8 cellular contexts compared by ENCODE assay signal in genomic region chr7:42831051-42831952, GRCh38.
DNase-seq lines count a peak whose midpoint lies in the region; ATAC-seq and TF ChIP-seq lines count a peak whose summit lies in the region.

No MANE protein-coding gene starts in this region.

- H3K4me3 Mint-ChIP-seq in T-cell: no peak overlapping the region

- BruUV-seq in PC-9 (replicated peaks; lab: Mats Ljungman, UMichigan): no TSS peak

- no peak overlapping the region for H3K9ac ChIP-seq in fibroblast of lung (ENCODE audit: insufficient read depth, low read length)
- H3K9ac ChIP-seq in neuronal stem cell (ENCODE audit: low read depth, low read length, poor library complexity): no peak overlapping the region

- no peaks in the 10 kb centered on the region for H4K20me1 ChIP-seq in PC-9 (ENCODE audit: insufficient read depth)
- no peaks in the 10 kb centered on the region for H4K20me1 ChIP-seq in fibroblast of lung (ENCODE audit: control insufficient read depth, extremely low read depth, insufficient read depth, low read length)

- H3K27me3 Mint-ChIP-seq in T-cell: peaks cover 19 to 42% of the 10 kb centered on the region in 2 donors

- H3K9me3 ChIP-seq in PC-9 (ENCODE audit: insufficient read depth, low read depth) (no peaks in the 10 kb centered on the region), fibroblast of lung (ENCODE audit: control insufficient read depth, insufficient read depth, low read depth, low read length) (no peaks in the 10 kb centered on the region), neuronal stem cell (replicated peaks in 1 of 2; ENCODE audit: control insufficient read depth in 2 of 2, insufficient read depth in 1 of 2, low read depth in 1 of 2, low read length in 2 of 2) (peaks cover 0 to 2% of the 10 kb centered on the region in 2 donors)

- H4K8ac ChIP-seq in neuronal stem cell (ENCODE audit: low read depth, low read length): no peak overlapping the region

- no peaks in the 10 kb centered on the region for H3K79me1 ChIP-seq in neuronal stem cell (ENCODE audit: low read depth, low read length)

- TF ChIP-seq CTCF in GM10248 (IDR thresholded peaks at IDR 0.05; ENCODE audit: control extremely low read depth, extremely low read depth, low read depth, missing control alignments) (peak; percentile 24), PC-9 (conservative IDR thresholded peaks at IDR 0.05) (peak; percentile 63), fibroblast of lung (conservative IDR thresholded peaks at IDR 0.05 in 1 of 2, IDR thresholded peaks at IDR 0.05 in 1 of 2; ENCODE audit: low read depth in 1 of 2, low read length in 2 of 2) (peak; percentile 79 to 92)

- no peaks in the 10 kb centered on the region for H3F3A ChIP-seq in PC-9 (ENCODE audit: insufficient read depth, low read depth)

- H2AFZ ChIP-seq in PC-9 (no peak overlapping the region), fibroblast of lung (ENCODE audit: low read length) (no peak overlapping the region), neuronal stem cell (ENCODE audit: low read length) (no peak overlapping the region)

- no peak overlapping the region for H2AK5ac ChIP-seq in neuronal stem cell (ENCODE audit: low read depth, low read length)

- no peak overlapping the region for H2BK12ac ChIP-seq in neuronal stem cell (ENCODE audit: low read length)

- H3K9me3 Mint-ChIP-seq in T-cell: no peaks in the 10 kb centered on the region

- H3K4me2 ChIP-seq in PC-9 (peak overlapping the region; percentile 17; the same call in 1 of the 2 replicates), fibroblast of lung (ENCODE audit: extremely low read depth, insufficient read depth, low read length) (peak overlapping the region; percentile 11), neuronal stem cell (ENCODE audit: insufficient read depth, low read length, poor library complexity, severe bottlenecking) (no peak overlapping the region)

- DNase-seq in GM10248 (ENCODE audit: extremely low spot score) (no peak), PC-9 (peak in 1 of 2 experiments; percentile 18), fibroblast of lung (ENCODE audit: low read depth in 2 of 2) (peak; percentile 66 to 85), neuronal stem cell (ENCODE audit: low spot score) (peak; percentile 21), T-cell (no peak)
- DNase-seq in activated CD4-positive, CD25-positive, alpha-beta regulatory T cell treated with anti-CD3 and anti-CD28 coated beads, Interleukin-2, amount 50 U/mL, for 72 hours: no peak
- DNase-seq in activated T-cell treated with anti-CD3 and anti-CD28 coated beads, Interleukin-2, amount 50 U/mL, for 48 hours: no peak

- no peak overlapping the region for H3K18ac ChIP-seq in neuronal stem cell (ENCODE audit: low read length)

- H3K9me2 ChIP-seq in PC-9 (ENCODE audit: insufficient read depth): no peaks in the 10 kb centered on the region

- H2BK15ac ChIP-seq in neuronal stem cell (ENCODE audit: low read length): no peak overlapping the region

- H3K4me3 ChIP-seq in PC-9: no peak overlapping the region
- peak overlapping the region in 1 of 4 experiments; percentile 38 for H3K4me3 ChIP-seq in fibroblast of lung (replicated peaks in 1 of 4; ENCODE audit: control extremely low read depth in 1 of 4, insufficient read depth in 1 of 4, low read depth in 3 of 4, low read length in 4 of 4)
- H3K4me3 ChIP-seq in neuronal stem cell (ENCODE audit: low read length in 2 of 2): no peak overlapping the region

- H3K36me3 ChIP-seq in PC-9 (ENCODE audit: low read depth): no peaks in the 10 kb centered on the region
- no peaks in the 10 kb centered on the region for H3K36me3 ChIP-seq in fibroblast of lung (ENCODE audit: control insufficient read depth, insufficient read depth, low read length)
- H3K36me3 ChIP-seq in neuronal stem cell (replicated peaks in 1 of 2; ENCODE audit: control insufficient read depth in 2 of 2, insufficient read depth in 2 of 2, low read length in 2 of 2): no peaks in the 10 kb centered on the region

- intact Hi-C loops in PC-9 (cut with micrococcal nuclease; ENCODE audit: unreplicated experiment): loop anchor here (5.0 kb wide), 1 partner anchor 854 kb away; no protein-coding TSS in a partner anchor

- peaks cover 54% of the 10 kb centered on the region for H3K27me3 ChIP-seq in PC-9 (ENCODE audit: insufficient read depth, low read depth)
- no peaks in the 10 kb centered on the region for H3K27me3 ChIP-seq in fibroblast of lung (ENCODE audit: control insufficient read depth, insufficient read depth, low read length)
- no peaks in the 10 kb centered on the region for H3K27me3 ChIP-seq in neuronal stem cell (ENCODE audit: control insufficient read depth in 3 of 3, insufficient read depth in 3 of 3, low read depth in 1 of 3, low read length in 3 of 3)

- CTCF ChIA-PET in GM10248 (lab: Yijun Ruan, JAX) (interaction anchor here (0.9 to 3.6 kb wide), 3 partner anchors 85 to 888 kb away, joined by 3 to 12 read pairs (median 4); no protein-coding TSS in a partner anchor), PC-9 (lab: Charles Lee) (interaction anchor here (0.6 kb wide), 1 partner anchor 684 kb away, joined by 4 read pairs; no protein-coding TSS in a partner anchor), T-cell (lab: Charles Lee) (interaction anchor here in 1 of 2 donors (0.6 kb wide), 1 partner anchor 891 kb away, joined by 3 read pairs; no protein-coding TSS in a partner anchor)

- H3K23ac ChIP-seq in neuronal stem cell (ENCODE audit: low read depth, low read length, poor library complexity): no peak overlapping the region

- no peaks in the 10 kb centered on the region for H3K79me2 ChIP-seq in PC-9 (ENCODE audit: low read depth)
- no peaks in the 10 kb centered on the region for H3K79me2 ChIP-seq in fibroblast of lung (ENCODE audit: control insufficient read depth, insufficient read depth, low read length)

- H3K4me1 Mint-ChIP-seq in T-cell: no peaks in the 10 kb centered on the region

- no peaks in the 10 kb centered on the region for H3K36me3 Mint-ChIP-seq in T-cell

- H3K27ac Mint-ChIP-seq in T-cell: no peak overlapping the region

- no peak for ATAC-seq in HG03095 (IDR thresholded peaks at IDR 0.05; ENCODE audit: unreplicated experiment)
- ATAC-seq in T-cell (replicated peaks in 1 of 4): no peak

- H3K4me1 ChIP-seq in PC-9 (replicated peaks; ENCODE audit: insufficient read depth): 0 out of 2 replicates have a peak, but pooled peaks cover 4% of the 10 kb centered on the region
- peaks cover 4% of the 10 kb centered on the region for H3K4me1 ChIP-seq in fibroblast of lung (ENCODE audit: control insufficient read depth, extremely low read depth, insufficient read depth, low read length)
- H3K4me1 ChIP-seq in neuronal stem cell (ENCODE audit: control insufficient read depth in 2 of 2, insufficient read depth in 1 of 2, low read depth in 1 of 2, low read length in 2 of 2): no peaks in the 10 kb centered on the region

- H2BK5ac ChIP-seq in neuronal stem cell (ENCODE audit: low read length): no peak overlapping the region

- no peak overlapping the region for H3K4ac ChIP-seq in neuronal stem cell (ENCODE audit: low read length)

- POLR2A ChIA-PET in GM10248 (lab: Yijun Ruan, JAX) (no interaction called here), PC-9 (lab: Charles Lee; ENCODE audit: unreplicated experiment) (interaction anchor here (0.6 to 1.2 kb wide), 2 partner anchors 77 to 979 kb away, joined by 3 read pairs; no protein-coding TSS in a partner anchor), T-cell (lab: Charles Lee) (no interaction called here)

- H2BK120ac ChIP-seq in neuronal stem cell (ENCODE audit: low read depth, low read length): no peak overlapping the region

- H3K14ac ChIP-seq in neuronal stem cell (ENCODE audit: low read length): no peak overlapping the region

- no peak overlapping the region for H4K91ac ChIP-seq in neuronal stem cell (ENCODE audit: low read depth, low read length, poor library complexity)

- H3K27ac ChIP-seq in PC-9 (no peak overlapping the region), fibroblast of lung (ENCODE audit: insufficient read depth, low read length) (no peak overlapping the region), neuronal stem cell (replicated peaks; ENCODE audit: low read length) (no peak overlapping the region)

- no CpG with 5 or more reads among the region's 7 CpGs for WGBS in neuronal stem cell (ENCODE audit: extremely low coverage in 2 of 2, insufficient read length in 2 of 2, insufficient replicate concordance in 1 of 2), 2 donors

Comparison
In these comparisons a context has a peak if more than half of its experiments do, and no peak if none do; other contexts are left out.
1. DNase-seq: peak in fibroblast of lung (2 of 2) and neuronal stem cell (single experiment); none in GM10248 (single experiment), T-cell (0 of 34), activated CD4-positive, CD25-positive, alpha-beta regulatory T cell treated with anti-CD3 and anti-CD28 coated beads, Interleukin-2, amount 50 U/mL, for 72 hours (single experiment) and activated T-cell treated with anti-CD3 and anti-CD28 coated beads, Interleukin-2, amount 50 U/mL, for 48 hours (0 of 2).
2. CTCF ChIP-seq: peak in every context shown above with its lines; median percentile 86 in fibroblast of lung; 63 in PC-9; 24 in GM10248.